8 cellular contexts compared by ENCODE assay signal in genomic region chr12:24903305-24904088, GRCh38. TPM values are rescaled to one million over a fixed set of nuclear protein-coding genes. Genes with fewer than 3 reads are reported as not detected.
A peak's percentile ranks its signal among the peaks of the same experiment; 100 is the strongest.
DNase-seq lines count a peak whose midpoint lies in the region; ATAC-seq and TF ChIP-seq lines count a peak whose summit lies in the region.

No MANE protein-coding gene starts in this region.

- H3K4me1 ChIP-seq in ES-I3 (ENCODE audit: insufficient read depth, low read length) (peaks cover 30% of the 10 kb centered on the region), heart left ventricle (peaks cover 0 to 36% (median 0%) of the 10 kb centered on the region in 12 donors), psoas muscle (no peaks in the 10 kb centered on the region)

- H3K4me3 ChIP-seq in WI38 (ENCODE audit: low read depth, low read length), result peak overlapping the region; percentile 62
- H3K4me3 ChIP-seq in heart left ventricle, result peak overlapping the region; percentile 36 to 76 (median 56)
- H3K4me3 ChIP-seq in psoas muscle, result peak overlapping the region; percentile 66

- H3K27me3 ChIP-seq in heart left ventricle (peaks cover 0 to 35% (median 17%) of the 10 kb centered on the region in 9 donors), psoas muscle (ENCODE audit: insufficient read depth in 3 of 3, low read length in 2 of 3) (peaks cover 0 to 26% (median 10%) of the 10 kb centered on the region in 3 donors)

- H3K27ac ChIP-seq in heart left ventricle (peak overlapping the region in 8 of 12 donors; percentile 3 to 88 (median 16)), psoas muscle (no peak overlapping the region)

- H3K36me3 ChIP-seq in ES-I3 (ENCODE audit: insufficient read depth, low read length), result no peaks in the 10 kb centered on the region
- no peaks in the 10 kb centered on the region for H3K36me3 ChIP-seq in heart left ventricle
- H3K36me3 ChIP-seq in psoas muscle (ENCODE audit: insufficient read depth in 1 of 2, low read depth in 1 of 2), result no peaks in the 10 kb centered on the region

- H3K9me3 ChIP-seq in ES-I3 (ENCODE audit: control insufficient read depth, insufficient read depth, low read length), result no peaks in the 10 kb centered on the region
- no peaks in the 10 kb centered on the region for H3K9me3 ChIP-seq in heart left ventricle
- H3K9me3 ChIP-seq in psoas muscle, result no peaks in the 10 kb centered on the region

- ATAC-seq in heart left ventricle (peak in 2 of 4 donors; percentile 40 to 53), psoas muscle (peak in 1 of 4 donors; percentile 38), HG03045 (IDR thresholded peaks at IDR 0.05; ENCODE audit: unreplicated experiment) (no peak), HG03378 (IDR thresholded peaks at IDR 0.05; ENCODE audit: unreplicated experiment) (no peak)

- no peak for TF ChIP-seq POLR2A in heart left ventricle (IDR thresholded peaks at IDR 0.05)

- peak overlapping the region; percentile 77 for H3K9ac ChIP-seq in ES-I3 (ENCODE audit: low read depth, low read length)

- DNase-seq in heart left ventricle (peak in 1 of 5 donors; percentile 28), psoas muscle (no peak)
- DNase-seq in stimulated activated CD4-positive, alpha-beta T cell treated with anti-CD3 and anti-CD28 coated beads, Interleukin-2, amount 100 ng/mL, for 48 hours, result no peak
- no peak for DNase-seq in effector CD4-positive, alpha-beta T cell

- TF ChIP-seq CTCF in WI38 (IDR thresholded peaks at IDR 0.05; ENCODE audit: low read depth, low read length), result no peak
- TF ChIP-seq CTCF in heart left ventricle (IDR thresholded peaks at IDR 0.05), result no peak
- TF ChIP-seq CTCF in psoas muscle (IDR thresholded peaks at IDR 0.05), result no peak

- 14 to 18% (median 15%) methylated on average over 25 to 27 of the region's 27 CpGs for WGBS in heart left ventricle, 4 donors
- 27 to 30% (median 30%) methylated on average over 27 of the region's 27 CpGs for WGBS in psoas muscle, 3 donors

- intact Hi-C loops in heart left ventricle (cut with DNase I), result no loop called here
- intact Hi-C loops in psoas muscle (cut with DNase I), result no loop called here

RNA-seq across cellular contexts. Expression of gene BCAT1, which starts 45.4 kb away (rescaled TPM):
- total RNA-seq in heart left ventricle (10 to 100 TPM in 2 of 9 donors, 1 to 10 TPM in 7; 1.5 to 28.9 (median 5.6) TPM), psoas muscle (1 to 10 TPM; 2.7 to 3.8 (median 3.3) TPM)
- polyA plus RNA-seq in heart left ventricle (1 to 10 TPM in 1 of 2 donors, under 1 TPM in 1; 0.57 to 2.4 TPM), psoas muscle (1 to 10 TPM in 1 of 3 donors, under 1 TPM in 2; 0.30 to 1.2 (median 0.32) TPM)
